Comparison of ENCODE assay signal across 8 cellular contexts in the genomic region with DNA sequence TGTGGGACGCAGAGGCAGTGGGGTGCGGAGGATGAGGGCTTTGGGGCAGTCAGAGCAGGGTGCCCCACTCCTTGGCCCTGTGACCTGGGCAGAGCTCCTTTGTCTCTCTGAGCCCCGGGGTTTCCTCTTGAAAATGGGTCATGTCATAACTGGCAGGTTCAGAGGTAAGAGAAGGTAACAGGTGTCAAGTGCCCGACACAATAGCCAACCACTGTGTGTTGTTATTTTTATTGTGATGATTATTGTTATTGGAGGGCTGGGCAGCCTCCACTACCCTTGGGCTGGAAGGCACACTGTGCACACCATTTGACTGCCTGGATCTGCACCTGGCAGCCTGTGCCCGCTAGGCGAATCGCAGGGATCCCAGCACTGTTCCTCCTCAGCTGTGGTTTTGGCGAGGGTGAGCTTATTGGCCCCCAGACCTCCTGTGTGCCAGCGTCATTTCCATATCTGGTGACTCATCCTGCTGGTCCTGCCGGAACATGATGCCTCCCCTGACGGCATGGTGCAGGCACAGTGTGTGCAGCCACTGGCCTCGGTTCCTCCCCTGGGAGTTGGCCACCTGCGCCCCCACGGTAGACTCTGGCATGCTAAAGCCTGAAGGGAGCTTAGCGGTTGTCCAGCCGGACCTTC. TPM values are rescaled to one million over a fixed set of nuclear protein-coding genes. Genes with fewer than 3 reads are reported as not detected.
DNase-seq lines count a peak whose midpoint lies in the region; ATAC-seq and TF ChIP-seq lines count a peak whose summit lies in the region.

No MANE protein-coding gene starts in this region.

- H3K27ac ChIP-seq in CD8-positive, alpha-beta T cell (ENCODE audit: low read depth, low read length): no peak overlapping the region
- H3K27ac ChIP-seq in adipose tissue (ENCODE audit: low read depth, low read length) (peak overlapping the region; percentile 10), layer of hippocampus (ENCODE audit: low read depth, low read length) (peak overlapping the region; percentile 94)

- 66 to 69% (median 68%) methylated on average over 16 of the region's 16 CpGs for WGBS in adipose tissue, 3 donors

- no peak overlapping the region for H3K4me3 ChIP-seq in CD8-positive, alpha-beta T cell (ENCODE audit: low read depth, low read length)

- DNase-seq in CD8-positive, alpha-beta T cell: no peak
- DNase-seq in M059J (ENCODE audit: low read depth) (peak; percentile 88), OCI-M2 (lab: John Stamatoyannopoulos, UW; ENCODE audit: unreplicated experiment) (no peak), islet precursor cell (no peak)
- DNase-seq in activated CD8-positive, alpha-beta memory T cell treated with anti-CD3 and anti-CD28 coated beads, Interleukin-2, amount 50 U/mL, for 48 hours: no peak

- no peak for TF ChIP-seq CTCF in CD8-positive, alpha-beta T cell (IDR thresholded peaks at IDR 0.05)

- intact Hi-C loops in CD8-positive, alpha-beta T cell (cut with DNase I, micrococcal nuclease): no loop called here

- H3K4me1 ChIP-seq in CD8-positive, alpha-beta T cell (ENCODE audit: insufficient read depth, low read length): peaks cover 33% of the 10 kb centered on the region

- H3K4me1 Mint-ChIP-seq in CD8-positive, alpha-beta T cell (ENCODE audit: low read depth): peaks cover 24% of the 10 kb centered on the region

- no peaks in the 10 kb centered on the region for H3K9me3 Mint-ChIP-seq in CD8-positive, alpha-beta T cell

- H3K27ac Mint-ChIP-seq in CD8-positive, alpha-beta T cell: no peak overlapping the region

- POLR2A ChIA-PET in CD8-positive, alpha-beta T cell (lab: Charles Lee): no interaction called here

- peak; percentile 57 for ATAC-seq in CD8-positive, alpha-beta T cell
- ATAC-seq in GM21786 (IDR thresholded peaks at IDR 0.05; ENCODE audit: unreplicated experiment): no peak

- H3K36me3 ChIP-seq in CD8-positive, alpha-beta T cell (ENCODE audit: insufficient read depth, low read length): no peaks in the 10 kb centered on the region

- no peaks in the 10 kb centered on the region for H3K27me3 Mint-ChIP-seq in CD8-positive, alpha-beta T cell (ENCODE audit: low read depth)

- H3K27me3 ChIP-seq in CD8-positive, alpha-beta T cell (ENCODE audit: insufficient read depth, low read length): no peaks in the 10 kb centered on the region
- no peaks in the 10 kb centered on the region for H3K27me3 ChIP-seq in layer of hippocampus (ENCODE audit: control insufficient read depth, insufficient read depth, low read length)

- CTCF ChIA-PET in CD8-positive, alpha-beta T cell (lab: Charles Lee): no interaction called here

- no peaks in the 10 kb centered on the region for H3K9me3 ChIP-seq in CD8-positive, alpha-beta T cell (ENCODE audit: low read length)

- no peaks in the 10 kb centered on the region for H3K36me3 Mint-ChIP-seq in CD8-positive, alpha-beta T cell

- H3K4me3 Mint-ChIP-seq in CD8-positive, alpha-beta T cell: no peak overlapping the region

RNA-seq across cellular contexts. Expression of a gene that starts 15.4 kb away (rescaled TPM):
- total RNA-seq in CD8-positive, alpha-beta T cell: not detected
- total RNA-seq in M059J (2014; rRNA removed; shearing (Covaris generic)): not detected in 2 replicates
- polyA plus RNA-seq in adipose tissue: 1 to 10 TPM in 1 of 3 donors, under 1 TPM in 2; 0.49 to 2.1 (median 0.79) TPM

RNA-seq across cellular contexts. Expression of a gene that starts 46.3 kb away (rescaled TPM):
- 10 to 100 TPM; 22.7 to 25.6 TPM for total RNA-seq in CD8-positive, alpha-beta T cell
- total RNA-seq in M059J (2014; rRNA removed; shearing (Covaris generic)): 77.2 and 91.6 TPM in 2 replicates
- 100 to 1,000 TPM in 2 of 3 donors, 10 to 100 TPM in 1; 58.9 to 144 (median 134) TPM for polyA plus RNA-seq in adipose tissue

RNA-seq across cellular contexts. Expression of a gene that starts 46.4 kb away (rescaled TPM):
- total RNA-seq in CD8-positive, alpha-beta T cell: under 1 TPM in 1 of 2 experiments, not detected in 1; 0.43 TPM
- total RNA-seq in M059J (2014; rRNA removed; shearing (Covaris generic)): 0.05 and 0.22 TPM in 2 replicates
- 1 to 10 TPM in 1 of 3 donors, under 1 TPM in 2; 0.16 to 1.6 (median 0.31) TPM for polyA plus RNA-seq in adipose tissue

RNA-seq across cellular contexts. Expression of a gene that starts 57.4 kb away (rescaled TPM):
- total RNA-seq in CD8-positive, alpha-beta T cell: 10 to 100 TPM; 23.1 to 24.8 TPM
- total RNA-seq in M059J (2014; rRNA removed; shearing (Covaris generic)): 21.7 and 26.8 TPM in 2 replicates
- polyA plus RNA-seq in adipose tissue: 10 to 100 TPM; 19.6 to 23.5 (median 20.6) TPM
